9 cellular contexts compared by ENCODE assay signal in genomic region chr15:47184003-47184404, GRCh38.
DNase-seq lines count a peak whose midpoint lies in the region; ATAC-seq and TF ChIP-seq lines count a peak whose summit lies in the region.
"Had no signal": no experiment of that assay in that cellular context is flagged by ENCODE, and none has a peak within 500 bp of the region (broad histone marks: within the 10 kb centered on the region; RNA-seq: fewer than 3 reads in every experiment).

No MANE protein-coding gene starts in this region.

- H3K9me3 ChIP-seq in lung (ENCODE audit: control insufficient read depth in 2 of 2, insufficient read depth in 1 of 2, low read length in 1 of 2) (no peaks in the 10 kb centered on the region), transverse colon (no peaks in the 10 kb centered on the region)

- H3K4me1 ChIP-seq in lung (ENCODE audit: control insufficient read depth in 2 of 2, insufficient read depth in 2 of 2, low read length in 2 of 2) (peaks cover 4 to 7% of the 10 kb centered on the region in 2 donors), transverse colon (peaks cover 0 to 21% (median 10%) of the 10 kb centered on the region in 4 donors)

- WGBS in lung, 2 donors, result 1 to 3% methylated on average over 33 of the region's 33 CpGs
- WGBS in transverse colon (ENCODE audit: low coverage in 1 of 2), 2 donors, result 2 to 13% methylated on average over 9 to 33 of the region's 33 CpGs

- no peak for TF ChIP-seq POLR2A in transverse colon (IDR thresholded peaks at IDR 0.05)

- peak overlapping the region; percentile 28 to 97 (median 87) for H3K27ac Mint-ChIP-seq in brain
- H3K27ac Mint-ChIP-seq: dendritic cell treated with granulocyte-macrophage colony-stimulating factor and Interleukin-4, amounts not matched to agents 40 ng/mL and 50 ng/mL, for 4 days had no signal

- peaks cover 46% of the 10 kb centered on the region for H3K4me1 Mint-ChIP-seq in brain

- DNase-seq in DMS53 (lab: John Stamatoyannopoulos, UW) (peak; percentile 80), HuH-7.5 (ENCODE audit: low spot score) (peak; percentile 14), lung (ENCODE audit: low spot score) (no peak), transverse colon (peak; percentile 11), KBM-7 (no peak), ACHN (no peak)

- peak overlapping the region; percentile 94 to 99 (median 96) for H3K4me3 Mint-ChIP-seq in brain
- H3K4me3 Mint-ChIP-seq: dendritic cell treated with granulocyte-macrophage colony-stimulating factor and Interleukin-4, amounts not matched to agents 40 ng/mL and 50 ng/mL, for 4 days had no signal

- ATAC-seq in lung (ENCODE audit: insufficient read depth, low FRiP score) (no peak), HG03520 (IDR thresholded peaks at IDR 0.05; ENCODE audit: unreplicated experiment) (no peak)

- in situ Hi-C loops in transverse colon (cut with MboI; ENCODE audit: low pct_ligation_motif_present in 1 of 4, low pct_unique_long_range_greater_than_20kb in 1 of 4, low sequenced_read_pairs in 3 of 4) (loop anchor here in 3 of 4 donors (25.0 kb wide), 3 partner anchors 803 to 1103 kb away; no protein-coding TSS in a partner anchor), KBM-7 (cut with MboI; ENCODE audit: low pct_unique_long_range_greater_than_20kb, low sequenced_read_pairs) (no loop called here), ACHN (cut with HindIII; ENCODE audit: low pct_ligation_motif_present, low pct_unique_long_range_greater_than_20kb, low sequenced_read_pairs) (no loop called here)

- H3K36me3 ChIP-seq in lung (ENCODE audit: control insufficient read depth in 2 of 2, insufficient read depth in 2 of 2, low read length in 2 of 2) (no peaks in the 10 kb centered on the region), transverse colon (no peaks in the 10 kb centered on the region)

- H3K9me3 Mint-ChIP-seq in brain, result peaks cover 0 to 4% (median 0%) of the 10 kb centered on the region in 5 experiments
- H3K9me3 Mint-ChIP-seq: dendritic cell treated with granulocyte-macrophage colony-stimulating factor and Interleukin-4, amounts not matched to agents 40 ng/mL and 50 ng/mL, for 4 days had no signal

- H3K27me3 ChIP-seq in lung (ENCODE audit: control insufficient read depth, insufficient read depth), result no peaks in the 10 kb centered on the region
- peaks cover 47% of the 10 kb centered on the region for H3K27me3 ChIP-seq in transverse colon

- no peak for TF ChIP-seq CTCF in brain (conservative IDR thresholded peaks at IDR 0.05)
- no peak for TF ChIP-seq CTCF in lung (IDR thresholded peaks at IDR 0.05; ENCODE audit: control extremely low read depth, extremely low read depth)
- no peak for TF ChIP-seq CTCF in transverse colon (IDR thresholded peaks at IDR 0.05)

- intact Hi-C loops in transverse colon (cut with DNase I; ENCODE audit: low total_unique reads), result no loop called here

- no peak for TF ChIP-seq EP300 in transverse colon (IDR thresholded peaks at IDR 0.05; ENCODE audit: low read depth)

- peaks cover 31% of the 10 kb centered on the region for H3K27me3 Mint-ChIP-seq in brain

- peak overlapping the region; percentile 10 for H3K4me3 ChIP-seq in lung
- H3K4me3 ChIP-seq in transverse colon, result peak overlapping the region in 3 of 4 donors; percentile 37 to 64 (median 42)

- no peaks in the 10 kb centered on the region for H3K36me3 Mint-ChIP-seq in brain

- H3K27ac ChIP-seq in lung (ENCODE audit: low read depth in 1 of 2, low read length in 1 of 2) (no peak overlapping the region), transverse colon (no peak overlapping the region)

Comparison
In these comparisons a context has a peak if more than half of its experiments do, and no peak if none do; other contexts are left out.
1. DNase-seq: peak in DMS53 (single experiment), HuH-7.5 (single experiment) and transverse colon (single experiment); none in lung (single experiment), KBM-7 (single experiment) and ACHN (single experiment).
2. in situ Hi-C loops: an anchor here in transverse colon (25.0 kb wide); none called in KBM-7 and ACHN.